Comparison of ENCODE assay signal across 19 cellular contexts in genomic region chr5:174047472-174047871, GRCh38. TPM values are rescaled to one million over a fixed set of nuclear protein-coding genes. Genes with fewer than 3 reads are reported as not detected.
DNase-seq lines count a peak whose midpoint lies in the region; TF ChIP-seq lines count a peak whose summit lies in the region.
"Had no signal": no experiment of that assay in that cellular context is flagged by ENCODE, and none has a peak within 500 bp of the region (broad histone marks: within the 10 kb centered on the region; RNA-seq: fewer than 3 reads in every experiment).

No MANE protein-coding gene starts in this region.

- H2BK120ac ChIP-seq in mesenchymal stem cell (ENCODE audit: low read depth, low read length) = no peak overlapping the region
- no peak overlapping the region for H2BK120ac ChIP-seq in mesendoderm (ENCODE audit: low read depth, low read length)

- intact Hi-C loops in head of caudate nucleus (cut with DNase I) = no loop called here

- H3K79me2 ChIP-seq in mesendoderm (ENCODE audit: control insufficient read depth, insufficient read depth, low read length) = no peaks in the 10 kb centered on the region

- no peaks in the 10 kb centered on the region for H3K9me3 ChIP-seq in mesenchymal stem cell (ENCODE audit: control insufficient read depth, low read length)
- H3K9me3 ChIP-seq: BLaER1 had no signal

- CTCF ChIA-PET in GM10248 (lab: Yijun Ruan, JAX) = interaction anchor here (1.3 to 4.8 kb wide), 4 partner anchors 9 to 432 kb away, joined by 4 to 80 read pairs (median 14); no protein-coding TSS in a partner anchor

- no peak overlapping the region for H2BK5ac ChIP-seq in mesenchymal stem cell (ENCODE audit: low read depth, low read length, poor library complexity, severe bottlenecking)
- H2BK5ac ChIP-seq in mesendoderm (ENCODE audit: low read length) = no peak overlapping the region

- H2AK5ac ChIP-seq in mesenchymal stem cell (ENCODE audit: low read length, severe bottlenecking) = no peak overlapping the region
- no peak overlapping the region for H2AK5ac ChIP-seq in mesendoderm (ENCODE audit: low read length)

- H3K23ac ChIP-seq in mesenchymal stem cell (ENCODE audit: low read length in 2 of 2) = no peak overlapping the region
- no peak overlapping the region for H3K23ac ChIP-seq in mesendoderm (ENCODE audit: low read length)

- POLR2A ChIA-PET in GM10248 (lab: Yijun Ruan, JAX) = no interaction called here

- no peak overlapping the region for H3K4ac ChIP-seq in mesenchymal stem cell (ENCODE audit: low read depth in 1 of 2, low read length in 2 of 2)
- H3K4ac ChIP-seq in mesendoderm (ENCODE audit: low read depth, low read length) = no peak overlapping the region

- no peak overlapping the region for H3K9ac ChIP-seq in mesenchymal stem cell (ENCODE audit: low read length)
- H3K9ac ChIP-seq in mesendoderm (ENCODE audit: low read length) = no peak overlapping the region
- H3K9ac ChIP-seq: BLaER1, GM23248 had no signal

- no peak overlapping the region for H3K4me3 ChIP-seq in mesenchymal stem cell (ENCODE audit: insufficient read depth in 1 of 2, low read depth in 1 of 2, low read length in 2 of 2)
- H3K4me3 ChIP-seq in mesendoderm (ENCODE audit: low read length) = no peak overlapping the region
- H3K4me3 ChIP-seq: BLaER1, GM23248 had no signal

- H3K27ac ChIP-seq in mesenchymal stem cell (ENCODE audit: low read length, poor library complexity, severe bottlenecking) = no peak overlapping the region
- H3K27ac ChIP-seq in mesendoderm (ENCODE audit: low read depth, low read length) = no peak overlapping the region
- H3K27ac ChIP-seq: BLaER1, C4-2B, GM23248 had no signal

- DNase-seq in GM10248 (ENCODE audit: extremely low spot score) (peak; percentile 2), cerebellar cortex (ENCODE audit: low spot score) (peak; percentile 37), head of caudate nucleus (peak in 22 of 42 donors; percentile 25 to 79 (median 58)), H4 (ENCODE audit: low spot score) (no peak), mesenchymal stem cell (no peak), mesendoderm (no peak)
- DNase-seq: CD4-positive, CD25-positive, alpha-beta regulatory T cell; CD8-positive, alpha-beta memory T cell; DMS 273 treated with DMSO at 0.1 percent for 48 hours; DMS79; EL; GDM1; GM23248; H9 had no signal

- H3K18ac ChIP-seq in mesenchymal stem cell (ENCODE audit: low read depth in 1 of 2, low read length in 2 of 2) (no peak overlapping the region), mesendoderm (ENCODE audit: low read length) (no peak overlapping the region)

- no peak overlapping the region for H4K91ac ChIP-seq in mesenchymal stem cell (ENCODE audit: low read length)

- peaks cover 1% of the 10 kb centered on the region for H3K4me1 ChIP-seq in mesenchymal stem cell (ENCODE audit: control insufficient read depth, insufficient read depth, low read depth, low read length)
- H3K4me1 ChIP-seq in mesendoderm (ENCODE audit: control insufficient read depth, low read depth, low read length) = no peaks in the 10 kb centered on the region

- no peak overlapping the region for H4K8ac ChIP-seq in mesenchymal stem cell (ENCODE audit: low read length)
- H4K8ac ChIP-seq in mesendoderm (ENCODE audit: low read depth, low read length) = no peak overlapping the region

- H2AFZ ChIP-seq in mesenchymal stem cell (ENCODE audit: low read depth, low read length) = no peak overlapping the region
- H2AFZ ChIP-seq: GM23248 had no signal

- no peak overlapping the region for H3K56ac ChIP-seq in mesendoderm (ENCODE audit: low read length)

- no peak overlapping the region for H3K14ac ChIP-seq in mesenchymal stem cell (ENCODE audit: low read length in 2 of 2)

- 67% methylated on average over 2 of the region's 2 CpGs for WGBS in mesenchymal stem cell
- WGBS in mesendoderm (ENCODE audit: extremely low coverage, insufficient coverage, low lambda C conversion rate) = no CpG with 5 or more reads among the region's 2 CpGs

- no peak overlapping the region for H4K5ac ChIP-seq in mesendoderm (ENCODE audit: low read length)

- H3K27me3 ChIP-seq in mesenchymal stem cell (ENCODE audit: control insufficient read depth in 1 of 2, insufficient read depth in 1 of 2, low read length in 2 of 2) = peaks cover 0 to 6% of the 10 kb centered on the region in 2 experiments
- no peaks in the 10 kb centered on the region for H3K27me3 ChIP-seq in mesendoderm (ENCODE audit: insufficient read depth, low read length, poor library complexity)
- H3K27me3 ChIP-seq: BLaER1 had no signal

- H2BK15ac ChIP-seq in mesenchymal stem cell (ENCODE audit: low read depth, poor library complexity, severe bottlenecking) (no peak overlapping the region), mesendoderm (replicated peaks; ENCODE audit: low read depth) (no peak overlapping the region)

- H2BK12ac ChIP-seq in mesenchymal stem cell (ENCODE audit: low read length in 2 of 2) = no peak overlapping the region

- no peak for TF ChIP-seq CTCF in GM10248 (IDR thresholded peaks at IDR 0.05; ENCODE audit: control extremely low read depth, extremely low read depth, low read depth, missing control alignments)

- H3K79me1 ChIP-seq in mesenchymal stem cell (replicated peaks; ENCODE audit: low read length, poor library complexity, severe bottlenecking) = no peaks in the 10 kb centered on the region
- H3K79me1 ChIP-seq in mesendoderm (ENCODE audit: low read length) = no peaks in the 10 kb centered on the region

- H3K36me3 ChIP-seq in mesenchymal stem cell (ENCODE audit: control insufficient read depth in 1 of 2, insufficient read depth in 2 of 2, low read depth in 1 of 2, low read length in 2 of 2) (no peaks in the 10 kb centered on the region), mesendoderm (ENCODE audit: control insufficient read depth, insufficient read depth, low read length) (no peaks in the 10 kb centered on the region)
- H3K36me3 ChIP-seq: BLaER1 had no signal

- H3K4me2 ChIP-seq in mesenchymal stem cell (ENCODE audit: low read length, poor library complexity, severe bottlenecking) = no peak overlapping the region
- H3K4me2 ChIP-seq in mesendoderm (ENCODE audit: low read length) = no peak overlapping the region
- H3K4me2 ChIP-seq: BLaER1 had no signal

RNA-seq across cellular contexts. Expression of gene NSG2, which starts 2.0 kb away (rescaled TPM):
- total RNA-seq in H4 (2014; rRNA removed; shearing (Covaris generic)) = not detected in 2 replicates
- polyA plus RNA-seq in mesenchymal stem cell (2013, experiment 1 of 2) = not detected
- not detected for polyA plus RNA-seq in mesenchymal stem cell (2013, experiment 2 of 2)
- polyA plus RNA-seq in mesendoderm (2013, experiment 1 of 2) = 0.11 TPM
- polyA plus RNA-seq in mesendoderm (2013, experiment 2 of 2) = 0.11 TPM
- total RNA-seq: A172; CD4-positive, CD25-positive, alpha-beta regulatory T cell; CD8-positive, alpha-beta memory T cell; GM23248; H9 had no signal
- polyA plus RNA-seq: CD4-positive, CD25-positive, alpha-beta regulatory T cell; CD8-positive, alpha-beta memory T cell; GM23248 had no signal

RNA-seq across cellular contexts. Expression of gene C5orf47, which starts 58.5 kb away (rescaled TPM):
- total RNA-seq in H4 (2014; rRNA removed; shearing (Covaris generic)) = not detected in 2 replicates
- not detected for polyA plus RNA-seq in mesenchymal stem cell (2013, experiment 1 of 2)
- polyA plus RNA-seq in mesenchymal stem cell (2013, experiment 2 of 2) = 0.03 TPM
- polyA plus RNA-seq in mesendoderm (2013, experiment 1 of 2) = 0.11 TPM
- polyA plus RNA-seq in mesendoderm (2013, experiment 2 of 2) = 0.22 TPM
- total RNA-seq: A172; A673; CD4-positive, CD25-positive, alpha-beta regulatory T cell; CD8-positive, alpha-beta memory T cell; GM23248; H1 had no signal
- polyA plus RNA-seq: CD4-positive, CD25-positive, alpha-beta regulatory T cell; CD8-positive, alpha-beta memory T cell; GM23248 had no signal

Comparison
In these comparisons a context has a peak if more than half of its experiments do, and no peak if none do; other contexts are left out.
1. DNase-seq: peak in GM10248 (single experiment), cerebellar cortex (single experiment) and head of caudate nucleus (22 of 42); none in H4 (single experiment), mesenchymal stem cell (single experiment) and mesendoderm (single experiment).